13 cellular contexts compared by ENCODE assay signal in the genomic region with DNA sequence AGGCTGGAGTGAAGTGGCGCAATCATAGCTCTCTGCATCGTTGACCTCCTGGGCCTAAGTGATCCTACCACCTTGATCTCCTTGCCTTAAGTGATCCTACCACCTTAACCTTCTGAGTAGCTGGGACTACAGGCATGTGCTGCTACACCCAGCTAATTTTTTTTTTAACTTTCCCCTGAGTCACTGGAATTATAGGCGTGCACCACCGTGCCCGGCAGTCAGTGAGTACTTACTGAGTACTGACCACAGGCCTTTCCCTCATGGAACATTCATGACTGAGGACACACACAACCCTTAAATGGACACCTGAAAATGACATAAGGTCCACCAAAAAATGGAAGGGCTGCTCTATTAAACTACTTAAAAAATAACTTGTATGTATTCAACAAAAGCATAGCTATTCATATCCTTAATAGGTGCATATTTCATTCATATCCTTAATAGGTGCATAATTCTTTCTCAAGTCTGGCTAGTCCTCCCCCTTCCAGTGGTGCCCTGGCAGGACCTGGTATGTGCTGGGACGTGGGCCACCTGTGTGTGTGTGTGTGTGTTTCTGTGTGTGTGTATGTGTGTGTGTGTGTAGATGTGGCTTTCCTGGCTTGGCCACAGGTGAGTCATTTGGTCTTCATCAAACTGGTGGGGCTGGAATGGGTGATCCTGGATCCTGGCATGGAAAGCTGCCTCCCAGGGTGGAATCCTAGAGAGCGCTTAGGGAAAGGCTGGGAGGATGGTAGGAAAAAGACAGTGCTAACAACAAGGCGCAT. TPM values are rescaled to one million over a fixed set of nuclear protein-coding genes. Genes with fewer than 3 reads are reported as not detected.
DNase-seq lines count a peak whose midpoint lies in the region; ATAC-seq and TF ChIP-seq lines count a peak whose summit lies in the region.
"Had no signal": no experiment of that assay in that cellular context is flagged by ENCODE, and none has a peak within 500 bp of the region (broad histone marks: within the 10 kb centered on the region; RNA-seq: fewer than 3 reads in every experiment).

No MANE protein-coding gene starts in this region.

- H2AFZ ChIP-seq in GM23248 (no peak overlapping the region), smooth muscle cell (ENCODE audit: low read depth) (no peak overlapping the region)

- H3K27ac ChIP-seq in GM23248 (peak overlapping the region; percentile 98), smooth muscle cell (ENCODE audit: low read depth) (peak overlapping the region; percentile 69)

- H3K4me3 ChIP-seq in GM23248 (peak overlapping the region; percentile 54), fibroblast of pulmonary artery (replicated peaks; ENCODE audit: low read depth, low read length) (no peak overlapping the region), smooth muscle cell (no peak overlapping the region)

- H3K4me2 ChIP-seq in GM23248 (ENCODE audit: unreplicated experiment) = peak overlapping the region; percentile 83
- no peak overlapping the region for H3K4me2 ChIP-seq in smooth muscle cell

- no peak for ATAC-seq in GM19324 (IDR thresholded peaks at IDR 0.05; ENCODE audit: low FRiP score, unreplicated experiment)

- H3K27me3 ChIP-seq in GM23248 (replicated peaks; ENCODE audit: insufficient read depth) (no peaks in the 10 kb centered on the region), smooth muscle cell (ENCODE audit: low read depth) (no peaks in the 10 kb centered on the region)

- 19% methylated on average over 8 of the region's 8 CpGs for WGBS in GM23248 (ENCODE audit: low coverage in 1 of 2, low lambda C conversion rate in 2 of 2, missing lambda C conversion rate in 2 of 2), 2 experiments
- 72% methylated on average over 8 of the region's 8 CpGs for WGBS in smooth muscle cell (ENCODE audit: low lambda C conversion rate)

- peak overlapping the region; percentile 81 for H3K9ac ChIP-seq in GM23248
- no peak overlapping the region for H3K9ac ChIP-seq in smooth muscle cell (ENCODE audit: low read depth)

- in situ Hi-C loops in GM23248 (cut with MboI) = no loop called here

- TF ChIP-seq CTCF in fibroblast of pulmonary artery (IDR thresholded peaks at IDR 0.05; ENCODE audit: low read length, missing control alignments) (no peak), smooth muscle cell (IDR thresholded peaks at IDR 0.05; ENCODE audit: borderline replicate concordance, insufficient read depth, poor library complexity, severe bottlenecking) (no peak)

- H3K4me1 ChIP-seq in GM23248 (ENCODE audit: insufficient read depth) = peaks cover 54% of the 10 kb centered on the region
- no peaks in the 10 kb centered on the region for H3K4me1 ChIP-seq in smooth muscle cell (ENCODE audit: low read depth)

- H3K79me2 ChIP-seq in GM23248 (ENCODE audit: insufficient read depth) (peaks cover 74% of the 10 kb centered on the region), smooth muscle cell (ENCODE audit: low read depth) (no peaks in the 10 kb centered on the region)

- no peaks in the 10 kb centered on the region for H3K9me2 ChIP-seq in GM23248 (ENCODE audit: insufficient read depth)

- peaks cover 42% of the 10 kb centered on the region for H3F3A ChIP-seq in GM23248 (ENCODE audit: insufficient read depth)
- no peaks in the 10 kb centered on the region for H3F3A ChIP-seq in smooth muscle cell (ENCODE audit: low read depth)

- no peaks in the 10 kb centered on the region for H3K9me3 ChIP-seq in GM23248 (ENCODE audit: low read depth)
- H3K9me3 ChIP-seq in smooth muscle cell (replicated peaks; ENCODE audit: low read depth) = no peaks in the 10 kb centered on the region

- DNase-seq in GM23248 (peak; percentile 96), SW480 (ENCODE audit: low spot score) (peak; percentile 46), fibroblast of pulmonary artery (ENCODE audit: low read depth) (peak; percentile 64), smooth muscle cell (lab: John Stamatoyannopoulos, UW; ENCODE audit: unreplicated experiment) (no peak), SKM-1 (lab: John Stamatoyannopoulos, UW; ENCODE audit: unreplicated experiment) (no peak), DMS 273 treated with DMSO at 0.1 percent for 48 hours (lab: John Stamatoyannopoulos, UW) (no peak), NCI-H146 treated with DMSO at 0.1 percent for 48 hours (lab: John Stamatoyannopoulos, UW; ENCODE audit: unreplicated experiment) (no peak)
- DNase-seq: activated T-cell treated with anti-CD3 and anti-CD28 coated beads, Interleukin-2, amount 50 U/mL, for 24 hours; kidney glomerular epithelial cell; NCI-H1048; posterior cingulate gyrus had no signal

- H3K36me3 ChIP-seq in GM23248 (ENCODE audit: low read depth) (0 out of 2 replicates have a peak, but pooled peaks cover 1% of the 10 kb centered on the region), smooth muscle cell (ENCODE audit: low read depth) (no peaks in the 10 kb centered on the region)

- H4K20me1 ChIP-seq in GM23248 (ENCODE audit: insufficient read depth) (no peaks in the 10 kb centered on the region), smooth muscle cell (ENCODE audit: low read depth) (no peaks in the 10 kb centered on the region)

RNA-seq across cellular contexts. Expression of a gene that starts 3.5 kb away (rescaled TPM):
- total RNA-seq in GM23248 (2014; rRNA removed; shearing (Covaris generic)) = 53.5 and 60.1 TPM in 2 replicates
- polyA plus RNA-seq in GM23248 (2016; fragmentation: Nextera tagmentation; extraction: Ambion mirVana) (50.3 and 52.5 TPM in 2 replicates), smooth muscle cell (0.14 and 0.26 TPM in 2 replicates)
- total RNA-seq in smooth muscle cell = not detected in 2 replicates
- total RNA-seq: dermis blood vessel endothelial cell had no signal

RNA-seq across cellular contexts. Expression of a gene that starts 17.1 kb away (rescaled TPM):
- total RNA-seq in GM23248 (2014; rRNA removed; shearing (Covaris generic)) = 0.11 TPM in 1 of 2 replicates, not detected in the other
- polyA plus RNA-seq in GM23248 (2016; fragmentation: Nextera tagmentation; extraction: Ambion mirVana) = 0.62 and 1.9 TPM in 2 replicates
- total RNA-seq in smooth muscle cell = 0.18 TPM in 1 of 2 replicates, not detected in the other
- 0.43 and 0.61 TPM in 2 replicates for polyA plus RNA-seq in smooth muscle cell
- total RNA-seq: dermis blood vessel endothelial cell had no signal

Comparison
In these comparisons a context has a peak if more than half of its experiments do, and no peak if none do; other contexts are left out.
1. DNase-seq: peak in GM23248 (single experiment), SW480 (single experiment) and fibroblast of pulmonary artery (single experiment); none in smooth muscle cell (single experiment), SKM-1 (single experiment), DMS 273 treated with DMSO at 0.1 percent for 48 hours (single experiment) and NCI-H146 treated with DMSO at 0.1 percent for 48 hours (single experiment).
2. RNA of a gene that starts 3.5 kb away (total RNA-seq): 53.5 to 60.1 TPM in GM23248; not detected in smooth muscle cell; every median in the first group is over 10 times any median in the second.